ENCODE assay signal across 24 cellular contexts in genomic region chr7:30692438-30692837, GRCh38. TPM values are rescaled to one million over a fixed set of nuclear protein-coding genes. Genes with fewer than 3 reads are reported as not detected.
"Had no signal": no experiment of that assay in that cellular context is flagged by ENCODE, and none has a peak within 500 bp of the region (broad histone marks: within the 10 kb centered on the region; RNA-seq: fewer than 3 reads in every experiment).

No MANE protein-coding gene starts in this region.

- H3K4me1 ChIP-seq: SJCRH30 had no signal

- DNase-seq: Karpas-422; KG1; MG63; NCI-H1092 treated with DMSO at 0.1 percent for 48 hours; NCI-H1436 treated with DMSO at 0.1 percent for 48 hours; NCI-H1694; NCI-H1930; NCI-H2081 treated with DMSO at 0.1 percent for 48 hours; NCI-H2171; NCI-H226; NCI-H446; NCI-H510A; NCI-H524 treated with DMSO at 0.1 percent for 48 hours; NCI-H774; NK-92 treated with Interleukin-12 subunit alpha and Interleukin-12 subunit beta, amount 100 ng/mL, for 24 hours; PC-3; SHP77 treated with DMSO at 0.1 percent for 48 hours; SJCRH30 had no signal

- H3K27me3 ChIP-seq: MG63 had no signal

- FAIRE-seq: HTR-8/SVneo had no signal

- H3K4me3 ChIP-seq: MG63, SJCRH30 had no signal

- H3K9me3 ChIP-seq: MG63, SJCRH30 had no signal

- ATAC-seq: Panc1, PC-3, Right ventricle myocardium inferior, SK-N-SH treated with all-trans-retinoic acid at 6 μM for 48 hours had no signal

- H3K36me3 ChIP-seq: MG63, SJCRH30 had no signal

- H3K27ac ChIP-seq: HL-60, SJCRH30 had no signal

RNA-seq across cellular contexts. Expression of gene CRHR2, which starts 10.2 kb away (rescaled TPM):
- total RNA-seq: OCI-LY7, PC-3, SJCRH30 had no signal

RNA-seq across cellular contexts. Expression of gene INMT, which starts 59.5 kb away (rescaled TPM):
- total RNA-seq: PC-3 had no signal
